ENCODE assay signal across 23 cellular contexts in the genomic region with DNA sequence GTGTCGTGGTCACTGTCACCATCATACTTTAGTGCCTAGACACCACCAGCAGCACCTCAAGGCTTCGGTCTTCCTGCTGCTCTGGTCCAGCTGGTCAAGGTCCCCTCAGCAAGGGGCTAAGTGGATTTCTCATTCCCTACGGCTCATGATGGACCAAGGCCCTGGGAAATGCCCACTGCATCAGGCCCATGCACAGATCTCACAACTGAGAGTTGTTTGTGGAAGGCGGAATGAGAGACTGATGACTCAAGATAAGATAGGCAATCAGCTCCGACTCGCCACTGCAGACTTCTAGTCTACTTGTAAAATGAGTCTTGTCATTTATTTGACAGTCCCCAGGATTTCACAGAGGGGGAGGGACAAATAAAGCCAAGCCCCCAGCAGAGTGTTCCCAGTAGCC.
"Had no signal": no experiment of that assay in that cellular context is flagged by ENCODE, and none has a peak within 500 bp of the region (broad histone marks: within the 10 kb centered on the region; RNA-seq: fewer than 3 reads in every experiment).

No MANE protein-coding gene starts in this region.

- H3K27ac ChIP-seq: left ventricle myocardium inferior, neutrophil, ovary, skin epidermis, suprapubic skin, thoracic aorta, tibial artery, vagina had no signal

- H3K27me3 ChIP-seq: neutrophil, ovary, suprapubic skin, tibial artery, vagina had no signal

- H3K36me3 ChIP-seq: left ventricle myocardium inferior, neutrophil, ovary, suprapubic skin, thoracic aorta, tibial artery, vagina had no signal

- H3K9me3 ChIP-seq: neutrophil, ovary, suprapubic skin, thoracic aorta, vagina had no signal

- H3K4me3 ChIP-seq: left ventricle myocardium inferior, lung, ovary, skin epidermis, suprapubic skin, thoracic aorta, tibial artery, vagina had no signal

- DNase-seq: hypothalamus; immature natural killer cell; left ventricle myocardium inferior; mesendoderm; midbrain; naive thymus-derived CD8-positive, alpha-beta T cell; occipital lobe; ovary; right cardiac atrium; stimulated activated CD4-positive, alpha-beta T cell treated with anti-CD3 and anti-CD28 coated beads, Interleukin-12 subunit alpha, Interleukin-12 subunit beta, amount 100 ng/mL, for 4 hours; stimulated activated CD4-positive, alpha-beta T cell treated with anti-CD3 and anti-CD28 coated beads, Interleukin-15, amount 100 ng/mL, for 24 hours; stimulated activated CD4-positive, alpha-beta T cell treated with anti-CD3 and anti-CD28 coated beads, Interleukin-2, amount 100 ng/mL, for 24 hours; stimulated activated CD4-positive, alpha-beta T cell treated with anti-CD3 and anti-CD28 coated beads, Interleukin-4, amount 100 ng/mL, for 1 hour; stimulated activated naive CD4-positive, alpha-beta T cell; tibial artery had no signal

- FAIRE-seq: islet of Langerhans had no signal

- H3K4me1 ChIP-seq: left ventricle myocardium inferior, suprapubic skin, tibial artery, vagina had no signal

- ATAC-seq: naive thymus-derived CD8-positive, alpha-beta T cell; right cardiac atrium; sciatic nerve had no signal
